Comparison of ENCODE assay signal across 16 cellular contexts in genomic region chr3:177811111-177811510, GRCh38.
A peak's percentile ranks its signal among the peaks of the same experiment; 100 is the strongest.
DNase-seq lines count a peak whose midpoint lies in the region; ATAC-seq and TF ChIP-seq lines count a peak whose summit lies in the region.
"Had no signal": no experiment of that assay in that cellular context is flagged by ENCODE, and none has a peak within 500 bp of the region (broad histone marks: within the 10 kb centered on the region; RNA-seq: fewer than 3 reads in every experiment).

No MANE protein-coding gene starts in this region.

- no peaks in the 10 kb centered on the region for H3K9me2 ChIP-seq in PC-9 (ENCODE audit: insufficient read depth)

- peaks cover 6% of the 10 kb centered on the region; the same call in 1 of the 2 replicates for H3K36me3 ChIP-seq in PC-9 (ENCODE audit: low read depth)
- no peaks in the 10 kb centered on the region for H3K36me3 ChIP-seq in prostate gland
- H3K36me3 ChIP-seq: SJCRH30 had no signal

- peak overlapping the region; percentile 82 for H3K27ac ChIP-seq in PC-9
- peak overlapping the region; percentile 76 to 83 for H3K27ac ChIP-seq in prostate gland
- H3K27ac ChIP-seq: SJCRH30 had no signal

- H3K4me2 ChIP-seq in PC-9, result peak overlapping the region; percentile 43

- no peak overlapping the region for H2AFZ ChIP-seq in PC-9
- H2AFZ ChIP-seq: GM23248 had no signal

- H3K27me3 ChIP-seq in PC-9 (ENCODE audit: insufficient read depth, low read depth), result no peaks in the 10 kb centered on the region
- H3K27me3 ChIP-seq in prostate gland (replicated peaks; ENCODE audit: insufficient read depth), result no peaks in the 10 kb centered on the region
- H3K27me3 ChIP-seq: SJCRH30 had no signal

- no peak for TF ChIP-seq POLR2A in prostate gland (IDR thresholded peaks at IDR 0.05)
- TF ChIP-seq POLR2A in lower leg skin (IDR thresholded peaks at IDR 0.05), result no peak

- DNase-seq in GF-D8 (lab: John Stamatoyannopoulos, UW), result peak; percentile 41
- no peak for DNase-seq in PC-9
- DNase-seq in prostate gland (ENCODE audit: low spot score), result no peak
- DNase-seq in KG1 (lab: John Stamatoyannopoulos, UW), result no peak
- DNase-seq in lower leg skin (ENCODE audit: low spot score in 2 of 2), result no peak
- DNase-seq: activated CD8-positive, alpha-beta memory T cell treated with anti-CD3 and anti-CD28 coated beads for 24 hours; activated effector memory CD4-positive, alpha-beta T cell treated with Interleukin-2 at 50 U/mL for 16 hours; cortex of kidney; EL; GM23248; head of caudate nucleus; NCI-H82; posterior cingulate gyrus; SJCRH30 had no signal

- POLR2A ChIA-PET in PC-9 (lab: Charles Lee; ENCODE audit: unreplicated experiment), result no interaction called here

- H3K4me1 ChIP-seq in PC-9 (replicated peaks; ENCODE audit: insufficient read depth), result peaks cover 39% of the 10 kb centered on the region
- peaks cover 12% of the 10 kb centered on the region for H3K4me1 ChIP-seq in prostate gland (replicated peaks)

- H3K79me2 ChIP-seq in PC-9 (ENCODE audit: low read depth), result no peaks in the 10 kb centered on the region

- peaks cover 45% of the 10 kb centered on the region for H3K9me3 ChIP-seq in PC-9 (ENCODE audit: insufficient read depth, low read depth)
- no peaks in the 10 kb centered on the region for H3K9me3 ChIP-seq in prostate gland
- H3K9me3 ChIP-seq: SJCRH30 had no signal

- ATAC-seq in GM21576 (IDR thresholded peaks at IDR 0.05; ENCODE audit: unreplicated experiment) (peak; percentile 64), GM21786 (IDR thresholded peaks at IDR 0.05; ENCODE audit: unreplicated experiment) (no peak)

- TF ChIP-seq CTCF in PC-9 (conservative IDR thresholded peaks at IDR 0.05), result no peak
- no peak for TF ChIP-seq CTCF in prostate gland (IDR thresholded peaks at IDR 0.05)
- no peak for TF ChIP-seq CTCF in lower leg skin (IDR thresholded peaks at IDR 0.05)

- H3K4me3 ChIP-seq in PC-9 (no peak overlapping the region), prostate gland (no peak overlapping the region), lower leg skin (ENCODE audit: low read depth, poor library complexity, severe bottlenecking) (no peak overlapping the region)
- H3K4me3 ChIP-seq: SJCRH30 had no signal

- BruUV-seq in PC-9 (replicated peaks; lab: Mats Ljungman, UMichigan), result no TSS peak

- intact Hi-C loops in PC-9 (cut with micrococcal nuclease; ENCODE audit: unreplicated experiment), result loop anchor here (2.0 to 10.0 kb wide), 8 partner anchors 69 to 1336 kb away; partner anchors contain the start of gene PIK3CA
- intact Hi-C loops in prostate gland (cut with DNase I), result loop anchor here (10.0 kb wide), 1 partner anchor 616 kb away; the partner anchor contains the start of gene TBL1XR1
- intact Hi-C loops in lower leg skin (cut with DNase I; ENCODE audit: low total_unique reads), result no loop called here

- H3F3A ChIP-seq in PC-9 (ENCODE audit: insufficient read depth, low read depth), result peaks cover 27% of the 10 kb centered on the region

- H4K20me1 ChIP-seq in PC-9 (ENCODE audit: insufficient read depth), result no peaks in the 10 kb centered on the region

- CTCF ChIA-PET in PC-9 (lab: Charles Lee), result interaction anchor here (0.8 kb wide), 1 partner anchor 35 kb away, joined by 4 read pairs; no protein-coding TSS in a partner anchor

- 88% methylated on average over 3 of the region's 3 CpGs for WGBS in prostate gland
- WGBS in lower leg skin, 2 donors, result 87 to 90% methylated on average over 3 of the region's 3 CpGs
